ENCODE assay signal across 20 cellular contexts in the genomic region with DNA sequence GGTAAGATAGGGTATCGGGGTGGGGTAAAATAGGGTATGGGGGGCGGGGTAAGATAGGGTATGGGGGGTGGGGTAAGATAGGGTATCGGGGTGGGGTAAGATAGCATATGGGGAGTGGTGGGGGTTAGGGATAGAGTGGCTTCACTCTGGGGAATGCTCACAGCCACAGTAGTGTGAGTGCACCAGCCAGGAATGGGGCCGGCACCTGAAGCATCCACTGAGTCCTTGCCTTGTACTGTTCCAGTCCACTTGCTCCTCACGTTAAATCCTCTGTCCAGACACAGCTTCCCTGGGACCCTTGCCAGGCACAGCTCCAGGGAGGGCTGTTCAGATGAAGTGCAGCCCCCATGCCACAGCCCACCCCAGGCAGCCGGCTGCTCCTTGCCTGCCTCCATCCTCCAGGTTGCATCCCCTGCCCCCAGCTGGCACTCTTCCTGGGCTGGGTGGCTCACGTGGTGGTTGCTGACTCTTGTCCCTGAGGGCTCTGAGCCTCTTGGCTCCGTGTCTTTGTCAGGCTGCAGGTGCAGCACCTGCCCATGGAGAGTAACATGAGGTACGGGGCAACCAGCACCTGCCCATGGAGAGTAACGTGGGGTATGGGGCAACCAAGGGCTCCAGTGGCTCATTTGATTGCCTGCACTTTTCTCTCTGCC.
A peak's percentile ranks its signal among the peaks of the same experiment; 100 is the strongest.
DNase-seq lines count a peak whose midpoint lies in the region; ATAC-seq and TF ChIP-seq lines count a peak whose summit lies in the region.
"Had no signal": no experiment of that assay in that cellular context is flagged by ENCODE, and none has a peak within 500 bp of the region (broad histone marks: within the 10 kb centered on the region; RNA-seq: fewer than 3 reads in every experiment).

No MANE protein-coding gene starts in this region.

- ATAC-seq in foreskin keratinocyte (peak; percentile 41), HG03457 (IDR thresholded peaks at IDR 0.05; ENCODE audit: unreplicated experiment) (no peak)
- ATAC-seq: gastroesophageal sphincter; GM12878; naive thymus-derived CD8-positive, alpha-beta T cell had no signal

- no peak for TF ChIP-seq CTCF in foreskin keratinocyte (conservative IDR thresholded peaks at IDR 0.05)

- no peaks in the 10 kb centered on the region for H3K4me1 ChIP-seq in foreskin keratinocyte
- H3K4me1 ChIP-seq: gastroesophageal sphincter had no signal

- no peaks in the 10 kb centered on the region for H3K27me3 ChIP-seq in foreskin keratinocyte

- DNase-seq in DMS153 treated with DMSO at 0.1 percent for 48 hours (lab: John Stamatoyannopoulos, UW; ENCODE audit: unreplicated experiment) (peak; percentile 4), HT-29 (ENCODE audit: low spot score) (peak; percentile 12), NCI-H2171 treated with DMSO at 0.1 percent for 48 hours (lab: John Stamatoyannopoulos, UW) (peak; percentile 67), foreskin keratinocyte (peak in 1 of 2 donors; percentile 2), HuH-7.5 (ENCODE audit: low spot score) (no peak), GM03348 (ENCODE audit: low spot score) (no peak), NCI-H2081 treated with DMSO at 0.1 percent for 48 hours (lab: John Stamatoyannopoulos, UW) (no peak)
- DNase-seq: activated CD4-positive, alpha-beta T cell treated with anti-CD3 and anti-CD28 coated beads, Interleukin-2, amount 50 U/mL, for 4 hours; activated naive CD4-positive, alpha-beta T cell treated with Interleukin-2 at 50 U/mL for 16 hours; activated T-cell treated with anti-CD3 and anti-CD28 coated beads, Interleukin-2, amount 50 U/mL, for 1 hour; cerebellar nuclear complex; erythroblast; GDM1; mesenchymal stem cell; naive thymus-derived CD8-positive, alpha-beta T cell; NCI-H446 treated with DMSO at 0.1 percent for 48 hours; stimulated activated CD4-positive, alpha-beta T cell treated with anti-CD3 and anti-CD28 coated beads, Interleukin-1b, Interleukin-23, amount 100 ng/mL, for 48 hours had no signal

- no peak overlapping the region for H3K27ac ChIP-seq in foreskin keratinocyte
- H3K27ac ChIP-seq: gastroesophageal sphincter had no signal

Comparison
In these comparisons a context has a peak if more than half of its experiments do, and no peak if none do; other contexts are left out.
1. DNase-seq: peak in DMS153 treated with DMSO at 0.1 percent for 48 hours (single experiment), HT-29 (single experiment) and NCI-H2171 treated with DMSO at 0.1 percent for 48 hours (single experiment); none in HuH-7.5 (single experiment), GM03348 (single experiment) and NCI-H2081 treated with DMSO at 0.1 percent for 48 hours (single experiment).